ENCODE assay signal across 1 cellular context in genomic region chr1:9449976-9450696, GRCh38.
TF ChIP-seq lines count a peak whose summit lies in the region.

No MANE protein-coding gene starts in this region.

TF ChIP-seq in IMR-90, 13 proteins besides CTCF, POLR2A, EP300 and RAD21:
- TF ChIP-seq MXI1 (IDR thresholded peaks at IDR 0.05; ENCODE audit: borderline replicate concordance, low read depth, low read length) (no peak), MAFK (IDR thresholded peaks at IDR 0.05; ENCODE audit: low read depth, low read length) (no peak), CEBPB (IDR thresholded peaks at IDR 0.05; ENCODE audit: low read depth, low read length) (no peak), NFE2L2 (IDR thresholded peaks at IDR 0.05; ENCODE audit: low read depth, low read length) (no peak), RFX5 (IDR thresholded peaks at IDR 0.05; ENCODE audit: low read depth, low read length) (no peak), USF2 (IDR thresholded peaks at IDR 0.05; ENCODE audit: low read depth, low read length) (no peak), SMC3 (IDR thresholded peaks at IDR 0.05; ENCODE audit: low read depth, low read length) (no peak), FOS (IDR thresholded peaks at IDR 0.05; ENCODE audit: low read depth, low read length) (no peak), BHLHE40 (IDR thresholded peaks at IDR 0.05; ENCODE audit: low read depth, low read length) (no peak), ELK1 (IDR thresholded peaks at IDR 0.05; ENCODE audit: borderline replicate concordance, low read depth, low read length) (no peak), MAZ (IDR thresholded peaks at IDR 0.05; ENCODE audit: borderline replicate concordance, low read depth, low read length) (no peak), CHD1 (IDR thresholded peaks at IDR 0.05; ENCODE audit: low read depth, low read length) (no peak), RCOR1 (IDR thresholded peaks at IDR 0.05; ENCODE audit: insufficient replicate concordance, low read length) (no peak)
TF ChIP-seq in IMR-90: peak in this region for 0.
